In the genomic region with DNA sequence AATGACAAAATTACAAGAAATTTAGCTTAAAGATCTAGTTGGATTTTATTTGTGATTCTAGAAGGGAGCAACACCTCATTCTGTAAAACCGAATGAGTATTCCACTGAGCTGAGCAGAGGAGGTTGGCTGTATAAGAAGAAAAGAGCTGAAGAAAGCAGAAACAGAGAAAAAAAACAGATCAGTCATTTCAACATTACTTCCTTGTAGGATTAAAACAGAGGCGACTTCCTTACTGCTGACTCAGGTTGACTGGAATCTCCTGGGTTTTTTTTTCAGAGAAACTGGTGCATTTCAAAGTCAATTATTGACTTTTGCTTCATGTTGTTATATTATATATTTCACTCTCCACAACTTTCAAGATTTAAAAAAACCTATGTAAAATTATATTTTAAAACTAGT, we compare ENCODE assay signal across 16 cellular contexts.
DNase-seq lines count a peak whose midpoint lies in the region; ATAC-seq and TF ChIP-seq lines count a peak whose summit lies in the region.
"Had no signal": no experiment of that assay in that cellular context is flagged by ENCODE, and none has a peak within 500 bp of the region (broad histone marks: within the 10 kb centered on the region; RNA-seq: fewer than 3 reads in every experiment).

No MANE protein-coding gene starts in this region.

- no peak overlapping the region for H2BK5ac ChIP-seq in mesendoderm (ENCODE audit: low read length)

- H3K9ac ChIP-seq in endodermal cell (ENCODE audit: extremely low read depth, low read length, poor library complexity, severe bottlenecking) (no peak overlapping the region), mesendoderm (ENCODE audit: low read length) (no peak overlapping the region)

- CTCF ChIA-PET in A673 (lab: Charles Lee): no interaction called here

- peak overlapping the region; percentile 19 for H3K56ac ChIP-seq in mesendoderm (ENCODE audit: low read length)

- ATAC-seq in GM18861 (IDR thresholded peaks at IDR 0.05; ENCODE audit: unreplicated experiment): no peak
- ATAC-seq: activated T-cell treated with anti-CD3 and anti-CD28 coated beads, Interleukin-2, amount 50 U/mL, for 4 hours; left lobe of liver; natural killer cell treated with Interleukin-12 subunit alpha and Interleukin-12 subunit beta and Interleukin-15 and Interleukin-18, amount 100 ng/mL, for 72 hours had no signal

- H4K8ac ChIP-seq in mesendoderm (ENCODE audit: low read depth, low read length): no peak overlapping the region

- intact Hi-C loops in A673 (cut with micrococcal nuclease; ENCODE audit: unreplicated experiment): no loop called here
- intact Hi-C loops in tibial artery (cut with DNase I; ENCODE audit: low total_unique reads): no loop called here

- no peak overlapping the region for H3K4me2 ChIP-seq in mesendoderm (ENCODE audit: low read length)

- H3K4me1 ChIP-seq in endodermal cell (ENCODE audit: control insufficient read depth, insufficient read depth, low read length) (peaks cover 34% of the 10 kb centered on the region), mesendoderm (ENCODE audit: control insufficient read depth, low read depth, low read length) (peaks cover 10% of the 10 kb centered on the region), A673 (ENCODE audit: insufficient read depth, low read length, poor library complexity, severe bottlenecking) (no peaks in the 10 kb centered on the region), tibial artery (no peaks in the 10 kb centered on the region)
- H3K4me1 ChIP-seq: testis had no signal

- no peak overlapping the region for H3K23ac ChIP-seq in mesendoderm (ENCODE audit: low read length)

- H3K27me3 ChIP-seq in endodermal cell (ENCODE audit: control insufficient read depth, insufficient read depth, low read length, poor library complexity, severe bottlenecking) (no peaks in the 10 kb centered on the region), mesendoderm (ENCODE audit: insufficient read depth, low read length, poor library complexity) (no peaks in the 10 kb centered on the region), A673 (replicated peaks; ENCODE audit: insufficient read depth, low read depth, low read length, poor library complexity) (no peaks in the 10 kb centered on the region), tibial artery (no peaks in the 10 kb centered on the region)
- H3K27me3 ChIP-seq: testis had no signal

- TF ChIP-seq CTCF in endodermal cell (conservative IDR thresholded peaks at IDR 0.05) (no peak), A673 (conservative IDR thresholded peaks at IDR 0.05; ENCODE audit: low read depth, low read length) (no peak), tibial artery (IDR thresholded peaks at IDR 0.05) (no peak), glutamatergic neuron (IDR thresholded peaks at IDR 0.05; ENCODE audit: partially characterized antibody, unreplicated experiment) (no peak)

- no TSS peak for BruUV-seq in A673 (replicated peaks; lab: Mats Ljungman, UMichigan)

- H4K5ac ChIP-seq in mesendoderm (ENCODE audit: low read length): no peak overlapping the region

- no peak overlapping the region for H2BK15ac ChIP-seq in mesendoderm (replicated peaks; ENCODE audit: low read depth)

- no peak overlapping the region for H3K4ac ChIP-seq in mesendoderm (ENCODE audit: low read depth, low read length)

- no peak overlapping the region for H3K18ac ChIP-seq in mesendoderm (ENCODE audit: low read length)

- H3K27me3 Mint-ChIP-seq in endodermal cell (ENCODE audit: insufficient read depth) (no peaks in the 10 kb centered on the region), glutamatergic neuron (ENCODE audit: unreplicated experiment) (no peaks in the 10 kb centered on the region)
- H3K27me3 Mint-ChIP-seq: activated CD4-positive, alpha-beta T cell treated with anti-CD3 and anti-CD28 coated beads, Interleukin-2, amount 10 ng/mL, durations not matched to agents 7 days and 5 days; activated naive CD8-positive, alpha-beta T cell treated with anti-CD3 and anti-CD28 coated beads for 36 hours; natural killer cell treated with Interleukin-12 subunit alpha and Interleukin-12 subunit beta and Interleukin-15 and Interleukin-18, amount 100 ng/mL, for 72 hours had no signal

- no peaks in the 10 kb centered on the region for H3K9me3 ChIP-seq in endodermal cell (ENCODE audit: control insufficient read depth, low read length)
- H3K9me3 ChIP-seq in A673 (ENCODE audit: low read depth, low read length, poor library complexity, severe bottlenecking): peaks cover 11% of the 10 kb centered on the region
- no peaks in the 10 kb centered on the region for H3K9me3 ChIP-seq in tibial artery
- H3K9me3 ChIP-seq: testis had no signal

- H3K36me3 Mint-ChIP-seq in endodermal cell (ENCODE audit: low read depth) (peaks cover 1% of the 10 kb centered on the region), glutamatergic neuron (ENCODE audit: unreplicated experiment) (no peaks in the 10 kb centered on the region)
- H3K36me3 Mint-ChIP-seq: activated naive CD8-positive, alpha-beta T cell treated with anti-CD3 and anti-CD28 coated beads for 36 hours; natural killer cell treated with Interleukin-12 subunit alpha and Interleukin-12 subunit beta and Interleukin-15 and Interleukin-18, amount 100 ng/mL, for 72 hours had no signal

- in situ Hi-C loops in ACHN (cut with HindIII; ENCODE audit: low pct_ligation_motif_present, low pct_unique_long_range_greater_than_20kb, low sequenced_read_pairs): no loop called here

- H3K4me3 Mint-ChIP-seq in endodermal cell (no peak overlapping the region), glutamatergic neuron (ENCODE audit: unreplicated experiment) (no peak overlapping the region)
- H3K4me3 Mint-ChIP-seq: activated CD4-positive, alpha-beta T cell treated with anti-CD3 and anti-CD28 coated beads, Interleukin-2, amount 10 ng/mL, durations not matched to agents 7 days and 5 days; activated naive CD8-positive, alpha-beta T cell treated with anti-CD3 and anti-CD28 coated beads for 36 hours; activated T-cell treated with anti-CD3 and anti-CD28 coated beads, Interleukin-2, amount 50 U/mL, for 4 hours; natural killer cell treated with Interleukin-12 subunit alpha and Interleukin-12 subunit beta and Interleukin-15 and Interleukin-18, amount 100 ng/mL, for 72 hours had no signal

- H3K36me3 ChIP-seq in endodermal cell (ENCODE audit: control insufficient read depth, insufficient read depth, low read length) (no peaks in the 10 kb centered on the region), mesendoderm (ENCODE audit: control insufficient read depth, insufficient read depth, low read length) (no peaks in the 10 kb centered on the region), A673 (ENCODE audit: insufficient read depth, low read length, poor library complexity, severe bottlenecking) (no peaks in the 10 kb centered on the region), tibial artery (no peaks in the 10 kb centered on the region)

- H3K4me3 ChIP-seq in endodermal cell (ENCODE audit: low read length) (no peak overlapping the region), mesendoderm (ENCODE audit: low read length) (no peak overlapping the region), A673 (ENCODE audit: low read depth, low read length, poor library complexity, severe bottlenecking) (no peak overlapping the region), tibial artery (no peak overlapping the region)
- H3K4me3 ChIP-seq: testis had no signal

- H3K27ac ChIP-seq in endodermal cell (ENCODE audit: low read depth, low read length): no peak overlapping the region
- H3K27ac ChIP-seq in mesendoderm (ENCODE audit: low read depth, low read length): no peak overlapping the region
- no peak overlapping the region for H3K27ac ChIP-seq in A673 (ENCODE audit: low read depth, low read length, poor library complexity, severe bottlenecking)
- no peak overlapping the region for H3K27ac ChIP-seq in tibial artery
- H3K27ac ChIP-seq: testis had no signal

- peak; percentile 79 for DNase-seq in ACHN
- DNase-seq in MV-4-11 (lab: John Stamatoyannopoulos, UW): peak; percentile 31
- no peak for DNase-seq in endodermal cell
- DNase-seq in mesendoderm: peak; percentile 69
- DNase-seq in A673 (ENCODE audit: low spot score): no peak
- DNase-seq in tibial artery: no peak
- DNase-seq in glutamatergic neuron: no peak
- DNase-seq: activated CD4-positive, alpha-beta T cell treated with anti-CD3 and anti-CD28 coated beads, Interleukin-2, amount 10 ng/mL, durations not matched to agents 7 days and 5 days; activated naive CD8-positive, alpha-beta T cell treated with anti-CD3 and anti-CD28 coated beads for 36 hours; activated T-cell treated with anti-CD3 and anti-CD28 coated beads, Interleukin-2, amount 50 U/mL, for 4 hours; Right ventricle myocardium superior; stimulated activated CD4-positive, alpha-beta T cell treated with anti-CD3 and anti-CD28 coated beads, Interleukin-1b, Interleukin-23, amount 100 ng/mL, for 48 hours; testis had no signal

- H3K9me3 Mint-ChIP-seq in endodermal cell: peaks cover 6% of the 10 kb centered on the region
- H3K9me3 Mint-ChIP-seq in glutamatergic neuron (ENCODE audit: unreplicated experiment): no peaks in the 10 kb centered on the region
- H3K9me3 Mint-ChIP-seq: activated CD4-positive, alpha-beta T cell treated with anti-CD3 and anti-CD28 coated beads, Interleukin-2, amount 10 ng/mL, durations not matched to agents 7 days and 5 days; activated naive CD8-positive, alpha-beta T cell treated with anti-CD3 and anti-CD28 coated beads for 36 hours had no signal

- POLR2A ChIA-PET in A673 (lab: Charles Lee; ENCODE audit: low non-redundant PET): no interaction called here

- 28 to 50% methylated on average over 1 to 2 of the region's 2 CpGs for WGBS in endodermal cell (ENCODE audit: insufficient coverage in 1 of 2, insufficient read length in 1 of 2), 2 experiments
- WGBS in mesendoderm (ENCODE audit: extremely low coverage, insufficient coverage, low lambda C conversion rate): no CpG with 5 or more reads among the region's 2 CpGs

- H3K27ac Mint-ChIP-seq in endodermal cell: peak overlapping the region; percentile 87
- no peak overlapping the region for H3K27ac Mint-ChIP-seq in glutamatergic neuron (ENCODE audit: unreplicated experiment)
- H3K27ac Mint-ChIP-seq: activated CD4-positive, alpha-beta T cell treated with anti-CD3 and anti-CD28 coated beads, Interleukin-2, amount 10 ng/mL, durations not matched to agents 7 days and 5 days; activated naive CD8-positive, alpha-beta T cell treated with anti-CD3 and anti-CD28 coated beads for 36 hours; natural killer cell treated with Interleukin-12 subunit alpha and Interleukin-12 subunit beta and Interleukin-15 and Interleukin-18, amount 100 ng/mL, for 72 hours had no signal

- H3K79me2 ChIP-seq in mesendoderm (ENCODE audit: control insufficient read depth, insufficient read depth, low read length): no peaks in the 10 kb centered on the region

- H2BK120ac ChIP-seq in mesendoderm (ENCODE audit: low read depth, low read length): no peak overlapping the region

- H3K79me1 ChIP-seq in mesendoderm (ENCODE audit: low read length): no peaks in the 10 kb centered on the region

- H2AK5ac ChIP-seq in mesendoderm (ENCODE audit: low read length): no peak overlapping the region

- H3K4me1 Mint-ChIP-seq in endodermal cell: peaks cover 46% of the 10 kb centered on the region
- no peaks in the 10 kb centered on the region for H3K4me1 Mint-ChIP-seq in glutamatergic neuron (ENCODE audit: low read depth, unreplicated experiment)
- H3K4me1 Mint-ChIP-seq: activated CD4-positive, alpha-beta T cell treated with anti-CD3 and anti-CD28 coated beads, Interleukin-2, amount 10 ng/mL, durations not matched to agents 7 days and 5 days; activated naive CD8-positive, alpha-beta T cell treated with anti-CD3 and anti-CD28 coated beads for 36 hours had no signal

Comparison
In these comparisons a context has a peak if more than half of its experiments do, and no peak if none do; other contexts are left out.
1. DNase-seq: peak in ACHN (single experiment), MV-4-11 (single experiment) and mesendoderm (single experiment); none in endodermal cell (single experiment), A673 (single experiment), tibial artery (0 of 2) and glutamatergic neuron (single experiment).